In the genomic region with DNA sequence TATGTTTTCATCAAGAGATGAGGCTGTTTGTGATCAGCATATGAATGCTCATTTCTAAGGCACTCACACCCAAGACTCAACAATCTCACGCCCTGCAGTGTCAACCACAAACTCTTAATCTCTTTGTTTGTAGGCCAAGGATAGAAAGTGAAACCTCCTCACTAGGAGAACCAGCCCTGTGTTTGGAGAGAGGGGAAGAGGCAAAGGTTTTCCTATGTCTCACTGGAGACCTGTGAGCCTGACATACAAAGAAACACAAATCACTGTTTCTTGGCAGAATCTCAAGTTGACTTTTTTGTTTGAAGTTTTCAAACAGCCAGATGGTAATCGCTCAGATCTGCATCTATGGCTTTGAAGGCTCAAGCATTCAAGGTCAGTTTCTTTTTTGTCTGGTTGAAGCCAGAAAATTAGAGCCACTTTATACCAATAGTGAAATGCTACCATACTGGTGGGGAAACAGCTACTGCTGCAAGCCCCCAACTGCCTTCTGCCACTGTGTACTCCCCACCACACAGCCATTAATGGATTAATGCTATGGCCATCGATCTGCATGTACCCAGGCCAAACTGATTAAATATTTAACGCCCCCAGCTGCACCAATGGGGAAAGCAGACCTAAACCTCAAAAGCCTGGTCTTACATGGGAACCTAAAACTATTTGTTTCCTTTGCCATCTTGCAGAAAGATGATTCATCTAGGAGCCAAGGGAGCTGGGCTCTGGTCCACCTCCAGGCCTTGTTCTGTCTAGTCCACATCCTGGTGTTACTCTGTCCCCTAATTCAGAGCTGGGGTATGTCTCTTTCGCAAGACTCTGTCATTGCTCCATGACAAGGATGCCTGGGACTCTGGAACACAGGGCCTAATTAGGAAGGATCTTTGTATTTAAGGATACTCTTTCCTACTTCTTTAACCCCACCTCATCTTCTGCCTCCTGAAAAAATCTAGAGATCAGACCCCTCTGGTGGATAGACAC, we compare ENCODE assay signal across 8 cellular contexts. TPM values are rescaled to one million over a fixed set of nuclear protein-coding genes. Genes with fewer than 3 reads are reported as not detected.
A peak's percentile ranks its signal among the peaks of the same experiment; 100 is the strongest.
DNase-seq lines count a peak whose midpoint lies in the region; ATAC-seq and TF ChIP-seq lines count a peak whose summit lies in the region.

No MANE protein-coding gene starts in this region.

- peaks cover 0 to 4% of the 10 kb centered on the region in 2 experiments; a peak in 1 of 4 replicates for H3K4me1 ChIP-seq in SK-N-SH (ENCODE audit: control insufficient read depth in 1 of 2, insufficient read depth in 2 of 2, low read depth in 1 of 2, low read length in 1 of 2)
- peaks cover 0 to 20% (median 6%) of the 10 kb centered on the region in 3 donors for H3K4me1 ChIP-seq in esophagus squamous epithelium

- intact Hi-C loops in esophagus squamous epithelium (cut with DNase I) = no loop called here

- no peaks in the 10 kb centered on the region for H3K79me2 ChIP-seq in SK-N-SH (ENCODE audit: insufficient read depth)

- WGBS in SK-N-SH (ENCODE audit: low lambda C conversion rate) = 75% methylated on average over 4 of the region's 5 CpGs
- WGBS in esophagus squamous epithelium, 2 donors = 25 to 38% methylated on average over 4 to 5 of the region's 5 CpGs

- no peaks in the 10 kb centered on the region for H3K27me3 ChIP-seq in SK-N-SH (ENCODE audit: insufficient read depth)
- no peaks in the 10 kb centered on the region for H3K27me3 ChIP-seq in esophagus squamous epithelium

- CTCF ChIA-PET in SK-N-SH (lab: Yijun Ruan, JAX) = no interaction called here

- H2AFZ ChIP-seq in SK-N-SH (ENCODE audit: low read depth) = 0 out of 2 replicates have a peak overlapping the region, but pooled peaks have one; percentile 20

- no peak for TF ChIP-seq POLR2A in esophagus squamous epithelium (IDR thresholded peaks at IDR 0.05)

- peak; percentile 62 for ATAC-seq in HG02642 (IDR thresholded peaks at IDR 0.05; ENCODE audit: poor library complexity, unreplicated experiment)
- no peak for ATAC-seq in GM19035 (IDR thresholded peaks at IDR 0.05; ENCODE audit: unreplicated experiment)

- H3K4me3 ChIP-seq in SK-N-SH (ENCODE audit: low read depth in 2 of 2, low read length in 1 of 2) (no peak overlapping the region), esophagus squamous epithelium (no peak overlapping the region)

- no peaks in the 10 kb centered on the region for H3K9me3 ChIP-seq in SK-N-SH
- no peaks in the 10 kb centered on the region for H3K9me3 ChIP-seq in esophagus squamous epithelium

- no peak for TF ChIP-seq EP300 in SK-N-SH (IDR thresholded peaks at IDR 0.05; ENCODE audit: borderline replicate concordance in 1 of 2, low read depth in 1 of 2, low read length in 1 of 2)

- H3K9me2 ChIP-seq in SK-N-SH = no peaks in the 10 kb centered on the region

- DNase-seq in GM13977 (ENCODE audit: low spot score) (peak; percentile 69), SK-N-SH (no peak), esophagus squamous epithelium (lab: John Stamatoyannopoulos, UW) (no peak), cerebellar cortex (ENCODE audit: low spot score) (no peak), dedifferentiated amniotic fluid mesenchymal stem cell (ENCODE audit: extremely low spot score) (no peak)
- DNase-seq in stimulated activated CD8-positive, alpha-beta memory T cell treated with anti-CD3 and anti-CD28 coated beads, Interleukin-2, amount 100 ng/mL, for 1 hour (ENCODE audit: low read depth in 2 of 2) = peak; percentile 3 to 6

- H4K20me1 ChIP-seq in SK-N-SH (ENCODE audit: insufficient read depth) = no peaks in the 10 kb centered on the region

- TF ChIP-seq CTCF in GM13977 (IDR thresholded peaks at IDR 0.05; ENCODE audit: extremely low read depth, insufficient read depth, missing control alignments) (no peak), SK-N-SH (IDR thresholded peaks at IDR 0.05) (no peak), esophagus squamous epithelium (IDR thresholded peaks at IDR 0.05) (no peak)

- H3F3A ChIP-seq in SK-N-SH (replicated peaks; ENCODE audit: insufficient read depth) = no peaks in the 10 kb centered on the region

- H3K36me3 ChIP-seq in SK-N-SH (replicated peaks in 1 of 2; ENCODE audit: control insufficient read depth in 1 of 2, insufficient read depth in 2 of 2, low read length in 1 of 2) (no peaks in the 10 kb centered on the region), esophagus squamous epithelium (no peaks in the 10 kb centered on the region)

- in situ Hi-C loops in GM13977 (cut with MboI; ENCODE audit: low pct_unique_long_range_greater_than_20kb, low sequenced_read_pairs, unreplicated experiment) = no loop called here

- no peak overlapping the region; the same call in 1 of the 2 replicates for H3K4me2 ChIP-seq in SK-N-SH

- POLR2A ChIA-PET in SK-N-SH (lab: Yijun Ruan, JAX) = no interaction called here

- TF ChIP-seq RAD21 in SK-N-SH (IDR thresholded peaks at IDR 0.05; ENCODE audit: low read length) = no peak

- H3K9ac ChIP-seq in SK-N-SH = no peak overlapping the region

- no peak overlapping the region for H3K27ac ChIP-seq in SK-N-SH (ENCODE audit: low read depth in 2 of 2, low read length in 1 of 2)
- peak overlapping the region; percentile 16 to 34 (median 28) for H3K27ac ChIP-seq in esophagus squamous epithelium

TF ChIP-seq in SK-N-SH, 30 proteins besides CTCF, POLR2A, EP300 and RAD21:
- no peak for TF ChIP-seq TCF12 (IDR thresholded peaks at IDR 0.05)
- peak; percentile 31; the same call in 1 of the 2 replicates for TF ChIP-seq FOSL2 (IDR thresholded peaks at IDR 0.05; ENCODE audit: borderline replicate concordance, low read depth)

RNA-seq across cellular contexts. Expression of a gene that starts 16.3 kb away (rescaled TPM):
- 0.16 and 0.24 TPM in 2 replicates for polyA plus RNA-seq in SK-N-SH (2012; rRNA removed)
- polyA plus RNA-seq in SK-N-SH (2012; cell fraction: cytosol; rRNA removed) = 0.29 and 0.33 TPM in 2 replicates
- polyA plus RNA-seq in SK-N-SH (2012; cell fraction: nucleus; rRNA removed) = 0.56 and 0.67 TPM in 2 replicates
- total RNA-seq in esophagus squamous epithelium = under 1 TPM in 1 of 4 donors, not detected in 3; 0.19 TPM

RNA-seq across cellular contexts. Expression of a gene that starts 28.4 kb away (rescaled TPM):
- not detected in 2 replicates for polyA plus RNA-seq in SK-N-SH (2012; rRNA removed)
- polyA plus RNA-seq in SK-N-SH (2012; cell fraction: cytosol; rRNA removed) = not detected in 2 replicates
- not detected in 2 replicates for polyA plus RNA-seq in SK-N-SH (2012; cell fraction: nucleus; rRNA removed)
- total RNA-seq in esophagus squamous epithelium = not detected

Comparison
In these comparisons a context has a peak if more than half of its experiments do, and no peak if none do; other contexts are left out.
1. DNase-seq: peak in GM13977 (single experiment) and stimulated activated CD8-positive, alpha-beta memory T cell treated with anti-CD3 and anti-CD28 coated beads, Interleukin-2, amount 100 ng/mL, for 1 hour (2 of 2); none in SK-N-SH (single experiment), esophagus squamous epithelium (single experiment), cerebellar cortex (single experiment) and dedifferentiated amniotic fluid mesenchymal stem cell (single experiment).
2. H3K27ac ChIP-seq: peak in esophagus squamous epithelium (4 of 4); none in SK-N-SH (0 of 2).